14 cellular contexts compared by ENCODE assay signal in genomic region chr10:53135213-53135896, GRCh38.
DNase-seq lines count a peak whose midpoint lies in the region; ATAC-seq and TF ChIP-seq lines count a peak whose summit lies in the region.
"Had no signal": no experiment of that assay in that cellular context is flagged by ENCODE, and none has a peak within 500 bp of the region (broad histone marks: within the 10 kb centered on the region; RNA-seq: fewer than 3 reads in every experiment).

No MANE protein-coding gene starts in this region.

- peak; percentile 56 for DNase-seq in ACHN
- DNase-seq in stimulated activated CD4-positive, alpha-beta T cell treated with anti-CD3 and anti-CD28 coated beads, Interleukin-4, amount 100 ng/mL, for 4 hours, result no peak
- DNase-seq in GOT3 (lab: John Stamatoyannopoulos, UW), result no peak
- no peak for DNase-seq in dedifferentiated amniotic fluid mesenchymal stem cell (ENCODE audit: extremely low spot score)
- no peak for DNase-seq in RWPE1 (ENCODE audit: low spot score)
- DNase-seq: activated CD4-positive, alpha-beta T cell treated with anti-CD3 and anti-CD28 coated beads, Interleukin-2, amount 10 ng/mL, durations not matched to agents 24 days and 14 days; CD4-positive, alpha-beta memory T cell; GF-D8; NCI-H1436 treated with DMSO at 0.1 percent for 48 hours; upper lobe of left lung had no signal

- in situ Hi-C loops in ACHN (cut with HindIII; ENCODE audit: low pct_ligation_motif_present, low pct_unique_long_range_greater_than_20kb, low sequenced_read_pairs), result no loop called here

- CTCF ChIA-PET in RWPE1 (lab: Yijun Ruan, JAX), result interaction anchor here (0.6 kb wide), 1 partner anchor 23 kb away, joined by 8 read pairs; no protein-coding TSS in a partner anchor

- POLR2A ChIA-PET in RWPE1 (lab: Yijun Ruan, JAX; ENCODE audit: low non-redundant PET), result no interaction called here

- H3K27ac ChIP-seq in RWPE1, result no peak overlapping the region
- H3K27ac ChIP-seq: upper lobe of left lung had no signal

- ATAC-seq in GM19372 (IDR thresholded peaks at IDR 0.05; ENCODE audit: low read depth, unreplicated experiment), result peak; percentile 82
- peak; percentile 85 for ATAC-seq in HG02938 (IDR thresholded peaks at IDR 0.05; ENCODE audit: unreplicated experiment)
- ATAC-seq in HG03571 (IDR thresholded peaks at IDR 0.05; ENCODE audit: unreplicated experiment), result peak; percentile 73
- ATAC-seq: activated T-helper 17 cell treated with anti-CD3 and anti-CD28 coated beads, Interleukin-2, amount 50 U/mL, for 72 hours had no signal

- no peak for TF ChIP-seq CTCF in RWPE1 (conservative IDR thresholded peaks at IDR 0.05; ENCODE audit: low read depth)
